In genomic region chr19:41263850-41264580, GRCh38 we compare ENCODE assay signal across 8 cellular contexts. TPM values are rescaled to one million over a fixed set of nuclear protein-coding genes. Genes with fewer than 3 reads are reported as not detected.
DNase-seq lines count a peak whose midpoint lies in the region; ATAC-seq, FAIRE-seq and TF ChIP-seq lines count a peak whose summit lies in the region.

HNRNPUL1 (plus strand) TSS chr19:41264372; CDS start chr19:41264504, 132 bp downstream.

- peak within 1 kb of the TSS; percentile 15; the same call in 1 of the 2 replicates for H2AFZ ChIP-seq in OCI-LY3 (ENCODE audit: low read depth, low read length)

- 0% methylated on average over 38 to 43 of the region's 55 CpGs for WGBS in mesodermal cell (ENCODE audit: insufficient coverage in 2 of 2), 2 experiments

- peaks cover 31% of the 10 kb centered on the region for H3K36me3 ChIP-seq in OCI-LY3 (replicated peaks; ENCODE audit: low read depth, low read length)
- peaks cover 55% of the 10 kb centered on the region for H3K36me3 ChIP-seq in mesodermal cell (ENCODE audit: control insufficient read depth, insufficient read depth, low read length)

- peak; percentile 100 for FAIRE-seq in endometrium (lab: Jason Lieb, UNC)

- H3K79me2 ChIP-seq in OCI-LY3 (ENCODE audit: low read length): peaks cover 53% of the 10 kb centered on the region

- DNase-seq in DMS 273 (lab: John Stamatoyannopoulos, UW; ENCODE audit: unreplicated experiment) (peak; percentile 100), HuH-7 (ENCODE audit: low spot score) (peak; percentile 99)
- DNase-seq in activated CD8-positive, alpha-beta memory T cell treated with anti-CD3 and anti-CD28 coated beads, Interleukin-2, amount 50 U/mL, for 48 hours: peak; percentile 100
- DNase-seq in stimulated activated CD8-positive, alpha-beta memory T cell treated with anti-CD3 and anti-CD28 coated beads, Interleukin-15, amount 100 ng/mL, for 4 hours (ENCODE audit: low read depth in 2 of 2): peak; percentile 98

- peak within 1 kb of the TSS; percentile 92 for H3K27ac ChIP-seq in OCI-LY3 (ENCODE audit: low read length)
- peak within 1 kb of the TSS; percentile 97 for H3K27ac ChIP-seq in mesodermal cell (ENCODE audit: low read depth, low read length, severe bottlenecking)

- H3K4me3 ChIP-seq in OCI-LY3 (ENCODE audit: low read length) (peak within 1 kb of the TSS; percentile 93), mesodermal cell (ENCODE audit: extremely low read depth, insufficient read depth, low read length, poor library complexity, severe bottlenecking) (peak within 1 kb of the TSS; percentile 95)

- peak; percentile 62 for ATAC-seq in GM21515 (IDR thresholded peaks at IDR 0.05; ENCODE audit: unreplicated experiment)

- H3K4me2 ChIP-seq in OCI-LY3 (ENCODE audit: low read length): peak within 1 kb of the TSS; percentile 95

- H3K4me1 ChIP-seq in OCI-LY3 (ENCODE audit: low read length) (peaks cover 14% of the 10 kb centered on the region), mesodermal cell (ENCODE audit: control insufficient read depth, insufficient read depth, low read length, poor library complexity, severe bottlenecking) (peaks cover 24% of the 10 kb centered on the region)

- H4K20me1 ChIP-seq in OCI-LY3 (ENCODE audit: insufficient read depth, low read length): peaks cover 21% of the 10 kb centered on the region

- peaks cover 16% of the 10 kb centered on the region for H3K27me3 ChIP-seq in OCI-LY3 (ENCODE audit: low read depth, low read length)

- TF ChIP-seq CTCF in OCI-LY3 (IDR thresholded peaks at IDR 0.05; ENCODE audit: low read depth, low read length): peak; percentile 44

- H3K9me3 ChIP-seq in OCI-LY3 (ENCODE audit: insufficient read depth, low read length): no peaks in the 10 kb centered on the region
- H3K9me3 ChIP-seq in mesodermal cell (ENCODE audit: control insufficient read depth, low read length): no peaks in the 10 kb centered on the region

- peak within 1 kb of the TSS; percentile 100 for H3K9ac ChIP-seq in OCI-LY3 (ENCODE audit: low read length)

RNA-seq across cellular contexts. Expression of gene HNRNPUL1, which starts in this region (rescaled TPM):
- polyA plus RNA-seq in mesodermal cell (2013, experiment 1 of 2): 214 TPM
- 198 TPM for polyA plus RNA-seq in mesodermal cell (2013, experiment 2 of 2)

Comparison
In these comparisons a context has a peak if more than half of its experiments do, and no peak if none do; other contexts are left out.
1. Peak in every context shown above with its lines: DNase-seq, ATAC-seq, H3K4me3 ChIP-seq and H3K27ac ChIP-seq.